1 cellular context compared by ENCODE assay signal in genomic region chr9:126804198-126804695, GRCh38.
TF ChIP-seq lines count a peak whose summit lies in the region.

No MANE protein-coding gene starts in this region.

TF ChIP-seq in A549, 52 proteins besides CTCF, POLR2A, EP300 and RAD21 (continued from another document):
- no peak for TF ChIP-seq PBX3 (IDR thresholded peaks at IDR 0.05)
- TF ChIP-seq FOXS1 (CRISPR knock-in tag; IDR thresholded peaks at IDR 0.05), result no peak
- no peak for TF ChIP-seq ZFP36 (IDR thresholded peaks at IDR 0.05; ENCODE audit: borderline replicate concordance, partially characterized antibody)
- no peak for TF ChIP-seq TP53 (CRISPR knock-in tag; IDR thresholded peaks at IDR 0.05)
- TF ChIP-seq RNF2 (IDR thresholded peaks at IDR 0.05; ENCODE audit: borderline replicate concordance, low read depth), result no peak
- no peak for TF ChIP-seq CEBPB (IDR thresholded peaks at IDR 0.05)
- TF ChIP-seq RCOR1 (IDR thresholded peaks at IDR 0.05; ENCODE audit: low read depth, low read length), result no peak
- TF ChIP-seq FOSB (CRISPR knock-in tag; IDR thresholded peaks at IDR 0.05), result no peak
